8 cellular contexts compared by ENCODE assay signal in genomic region chr14:55556929-55557623, GRCh38. TPM values are rescaled to one million over a fixed set of nuclear protein-coding genes. Genes with fewer than 3 reads are reported as not detected.
DNase-seq lines count a peak whose midpoint lies in the region; ATAC-seq and TF ChIP-seq lines count a peak whose summit lies in the region.

No MANE protein-coding gene starts in this region.

- TF ChIP-seq CTCF in IMR-90 (conservative IDR thresholded peaks at IDR 0.05; ENCODE audit: low read depth, low read length) (no peak), left ventricle myocardium inferior (IDR thresholded peaks at IDR 0.05; ENCODE audit: borderline replicate concordance) (no peak), stomach (IDR thresholded peaks at IDR 0.05) (no peak)

- H3K23ac ChIP-seq in IMR-90 (ENCODE audit: low read depth, low read length), result no peak overlapping the region

- H3K9me3 ChIP-seq in IMR-90 (ENCODE audit: control insufficient read depth, insufficient read depth, low read length), result peaks cover 5% of the 10 kb centered on the region
- H3K9me3 ChIP-seq in left ventricle myocardium inferior (replicated peaks), result peaks cover 15% of the 10 kb centered on the region
- H3K9me3 ChIP-seq in stomach, result peaks cover 0 to 7% (median 3%) of the 10 kb centered on the region in 4 donors
- H3K9me3 ChIP-seq in effector memory CD4-positive, alpha-beta T cell (ENCODE audit: control insufficient read depth, low read length), result no peaks in the 10 kb centered on the region

- no peak overlapping the region; the same call in 1 of the 2 replicates for H3K4ac ChIP-seq in IMR-90 (ENCODE audit: low read depth, low read length)

- H3K4me3 ChIP-seq in IMR-90 (ENCODE audit: insufficient read depth, low read depth, low read length), result no peak overlapping the region
- H3K4me3 ChIP-seq in left ventricle myocardium inferior, result no peak overlapping the region
- H3K4me3 ChIP-seq in stomach, result no peak overlapping the region
- no peak overlapping the region for H3K4me3 ChIP-seq in effector memory CD4-positive, alpha-beta T cell (ENCODE audit: insufficient read depth, low read depth, low read length, poor library complexity, severe bottlenecking)

- H2AFZ ChIP-seq in IMR-90 (replicated peaks; ENCODE audit: low read length, poor library complexity), result peak overlapping the region; percentile 60

- dilution Hi-C loops in IMR-90 (cut with HindIII; ENCODE audit: low sequenced_read_pairs, unreplicated experiment), result no loop called here

- H3K36me3 ChIP-seq in IMR-90 (ENCODE audit: control insufficient read depth, insufficient read depth, low read length) (no peaks in the 10 kb centered on the region), left ventricle myocardium inferior (no peaks in the 10 kb centered on the region), stomach (no peaks in the 10 kb centered on the region)
- H3K36me3 ChIP-seq in effector memory CD4-positive, alpha-beta T cell (ENCODE audit: control insufficient read depth, insufficient read depth, low read length), result no peaks in the 10 kb centered on the region

- TF ChIP-seq POLR2A in IMR-90 (IDR thresholded peaks at IDR 0.05; ENCODE audit: low read depth, low read length), result no peak
- no peak for TF ChIP-seq POLR2A in stomach (IDR thresholded peaks at IDR 0.05)

- DNase-seq in IMR-90, result peak; percentile 84
- peak; percentile 84 for DNase-seq in left ventricle myocardium inferior
- peak; percentile 89 for DNase-seq in stomach
- no peak for DNase-seq in activated naive CD4-positive, alpha-beta T cell treated with Interleukin-2 at 50 U/mL for 16 hours
- DNase-seq in effector memory CD4-positive, alpha-beta T cell, result no peak
- no peak for DNase-seq in superior temporal gyrus (ENCODE audit: extremely low spot score)

- POLR2A ChIA-PET in IMR-90 (lab: Charles Lee; ENCODE audit: unreplicated experiment), result interaction anchor here (0.6 kb wide), 1 partner anchor 22 kb away, joined by 4 read pairs; no protein-coding TSS in a partner anchor

- H2AK5ac ChIP-seq in IMR-90 (ENCODE audit: low read depth, low read length), result no peak overlapping the region

- H3K79me1 ChIP-seq in IMR-90 (ENCODE audit: low read depth in 1 of 2, low read length in 2 of 2), result no peaks in the 10 kb centered on the region

- no peak overlapping the region for H2BK5ac ChIP-seq in IMR-90 (ENCODE audit: low read depth, low read length, poor library complexity, severe bottlenecking)

- peaks cover 4% of the 10 kb centered on the region for H3K9me1 ChIP-seq in IMR-90 (ENCODE audit: insufficient read depth, low read length)

- H3K18ac ChIP-seq in IMR-90 (ENCODE audit: low read depth, low read length), result no peak overlapping the region

- no peak for TF ChIP-seq RAD21 in IMR-90 (IDR thresholded peaks at IDR 0.05; ENCODE audit: low read length)

- TF ChIP-seq EP300 in stomach (IDR thresholded peaks at IDR 0.05), result no peak

- peak overlapping the region; percentile 79 for H2AK9ac ChIP-seq in IMR-90 (replicated peaks; ENCODE audit: low read depth, low read length, poor library complexity)

- in situ Hi-C loops in IMR-90 (cut with MboI; ENCODE audit: low sequenced_read_pairs), result no loop called here

- peak overlapping the region; percentile 9; the same call in 1 of the 2 replicates for H3K4me2 ChIP-seq in IMR-90 (ENCODE audit: low read depth, low read length)

- no peak overlapping the region for H3K14ac ChIP-seq in IMR-90 (replicated peaks; ENCODE audit: low read depth, low read length)

- ATAC-seq in IMR-90 (ENCODE audit: low read depth) (peak; percentile 85), SK-N-SH treated with all-trans-retinoic acid at 6 μM for 48 hours (peak; percentile 94), GM18907 (IDR thresholded peaks at IDR 0.05; ENCODE audit: unreplicated experiment) (no peak)

- no peak overlapping the region for H2BK15ac ChIP-seq in IMR-90 (ENCODE audit: low read depth, low read length)

- H4K91ac ChIP-seq in IMR-90 (ENCODE audit: insufficient read depth, low read depth, low read length), result no peak overlapping the region

- intact Hi-C loops in IMR-90 (cut with micrococcal nuclease) (no loop called here), left ventricle myocardium inferior (cut with micrococcal nuclease) (no loop called here), stomach (cut with DNase I; ENCODE audit: low total_unique reads) (no loop called here)

- H2BK20ac ChIP-seq in IMR-90 (ENCODE audit: low read depth, low read length), result no peak overlapping the region

- CTCF ChIA-PET in IMR-90 (lab: Yijun Ruan, JAX), result interaction anchor here (1.6 kb wide), 1 partner anchor 10 kb away, joined by 4 read pairs; no protein-coding TSS in a partner anchor

- no peaks in the 10 kb centered on the region for H3K27me3 ChIP-seq in IMR-90 (ENCODE audit: control insufficient read depth, insufficient read depth, low read length)
- no peaks in the 10 kb centered on the region for H3K27me3 ChIP-seq in left ventricle myocardium inferior (ENCODE audit: low read depth)
- no peaks in the 10 kb centered on the region for H3K27me3 ChIP-seq in stomach
- no peaks in the 10 kb centered on the region for H3K27me3 ChIP-seq in effector memory CD4-positive, alpha-beta T cell (replicated peaks; ENCODE audit: control insufficient read depth, insufficient read depth, low read length, poor library complexity, severe bottlenecking)

- no peak overlapping the region for H4K5ac ChIP-seq in IMR-90 (ENCODE audit: low read depth, low read length)

- no peak overlapping the region for H3K9ac ChIP-seq in IMR-90 (ENCODE audit: low read depth, low read length)

- no peaks in the 10 kb centered on the region; the same call in 1 of the 2 replicates for H4K20me1 ChIP-seq in IMR-90 (ENCODE audit: insufficient read depth, low read length)

- H3K27ac ChIP-seq in IMR-90 (ENCODE audit: insufficient read depth, low read length) (no peak overlapping the region), left ventricle myocardium inferior (replicated peaks) (peak overlapping the region; percentile 52), stomach (no peak overlapping the region)
- H3K27ac ChIP-seq in effector memory CD4-positive, alpha-beta T cell (ENCODE audit: insufficient read depth, low read length, poor library complexity, severe bottlenecking), result no peak overlapping the region

- H2BK120ac ChIP-seq in IMR-90 (ENCODE audit: low read depth, low read length), result no peak overlapping the region

- no TSS peak for BruUV-seq in IMR-90 (replicated peaks; lab: Mats Ljungman, UMichigan)

- WGBS in IMR-90 (ENCODE audit: extremely low coverage in 2 of 2, insufficient read length in 1 of 2), 2 experiments, result 30% methylated on average over 2 of the region's 3 CpGs; no CpG with 5 or more reads in 1 of the 2 experiments
- 29 to 42% (median 38%) methylated on average over 3 of the region's 3 CpGs for WGBS in stomach, 5 donors

- H3K56ac ChIP-seq in IMR-90 (ENCODE audit: extremely low read depth, insufficient read depth, low read length), result no peak overlapping the region

- H3K4me1 ChIP-seq in IMR-90 (ENCODE audit: control insufficient read depth, insufficient read depth, low read length), result peaks cover 3% of the 10 kb centered on the region; the same call in 1 of the 2 replicates
- peaks cover 15% of the 10 kb centered on the region for H3K4me1 ChIP-seq in left ventricle myocardium inferior
- H3K4me1 ChIP-seq in stomach, result peaks cover 0 to 10% (median 4%) of the 10 kb centered on the region in 4 donors
- H3K4me1 ChIP-seq in effector memory CD4-positive, alpha-beta T cell (ENCODE audit: control insufficient read depth, insufficient read depth, low read length, poor library complexity, severe bottlenecking), result no peaks in the 10 kb centered on the region

- H4K8ac ChIP-seq in IMR-90 (ENCODE audit: low read depth in 2 of 2, low read length in 2 of 2), result no peak overlapping the region

TF ChIP-seq in IMR-90, 13 proteins besides CTCF, POLR2A, EP300 and RAD21 (continues in another document):
- no peak for TF ChIP-seq SMC3 (IDR thresholded peaks at IDR 0.05; ENCODE audit: low read depth, low read length)
- TF ChIP-seq RFX5 (IDR thresholded peaks at IDR 0.05; ENCODE audit: low read depth, low read length), result no peak
- no peak for TF ChIP-seq MAFK (IDR thresholded peaks at IDR 0.05; ENCODE audit: low read depth, low read length)
- no peak for TF ChIP-seq USF2 (IDR thresholded peaks at IDR 0.05; ENCODE audit: low read depth, low read length)
- TF ChIP-seq CHD1 (IDR thresholded peaks at IDR 0.05; ENCODE audit: low read depth, low read length), result no peak
- no peak for TF ChIP-seq NFE2L2 (IDR thresholded peaks at IDR 0.05; ENCODE audit: low read depth, low read length)
- TF ChIP-seq BHLHE40 (IDR thresholded peaks at IDR 0.05; ENCODE audit: low read depth, low read length), result peak; percentile 95

TF ChIP-seq in SK-N-SH treated with all-trans-retinoic acid at 6 μM for 48 hours, 23 proteins besides CTCF, POLR2A, EP300 and RAD21 (continues in another document):
- TF ChIP-seq PATZ1 (CRISPR knock-in tag; IDR thresholded peaks at IDR 0.05; ENCODE audit: borderline replicate concordance), result no peak
- no peak for TF ChIP-seq ZNF70 (CRISPR knock-in tag; IDR thresholded peaks at IDR 0.05)
- TF ChIP-seq ZC3H10 (CRISPR knock-in tag; IDR thresholded peaks at IDR 0.05), result no peak
- TF ChIP-seq ESRRG (CRISPR knock-in tag; IDR thresholded peaks at IDR 0.05), result no peak
- no peak for TF ChIP-seq ZNF8 (CRISPR knock-in tag; IDR thresholded peaks at IDR 0.05)
- peak; percentile 56 for TF ChIP-seq ZFP3 (CRISPR knock-in tag; IDR thresholded peaks at IDR 0.05)

RNA-seq across cellular contexts. Expression of gene KTN1, which starts 22.9 kb away (rescaled TPM):
- total RNA-seq in IMR-90 (2012; rRNA removed), result 57.2 and 149 TPM in 2 replicates
- 36.9 and 42.1 TPM in 2 replicates for polyA plus RNA-seq in IMR-90 (2012; rRNA removed)
- polyA plus RNA-seq in IMR-90 (2012; cell fraction: cytosol; rRNA removed), result 3.5 and 4.0 TPM in 2 replicates
- polyA plus RNA-seq in IMR-90 (2012; cell fraction: nucleus; rRNA removed; ENCODE audit: low replicate concordance), result 3.2 and 30.4 TPM in 2 replicates
- total RNA-seq in left ventricle myocardium inferior, result 294 TPM
- 100 to 1,000 TPM in 3 of 5 donors, 10 to 100 TPM in 2; 66.5 to 123 (median 100) TPM for total RNA-seq in stomach
- 10 to 100 TPM; 43.3 to 58.7 (median 51.5) TPM for polyA plus RNA-seq in stomach

Comparison
In these comparisons a context has a peak if more than half of its experiments do, and no peak if none do; other contexts are left out.
1. DNase-seq: peak in IMR-90 (single experiment), left ventricle myocardium inferior (single experiment) and stomach (single experiment); none in activated naive CD4-positive, alpha-beta T cell treated with Interleukin-2 at 50 U/mL for 16 hours (single experiment), effector memory CD4-positive, alpha-beta T cell (0 of 3) and superior temporal gyrus (single experiment).